ENCODE assay signal across 21 cellular contexts in genomic region chr10:51729822-51730530, GRCh38. TPM values are rescaled to one million over a fixed set of nuclear protein-coding genes. Genes with fewer than 3 reads are reported as not detected.
DNase-seq lines count a peak whose midpoint lies in the region; ATAC-seq and TF ChIP-seq lines count a peak whose summit lies in the region.
"Had no signal": no experiment of that assay in that cellular context is flagged by ENCODE, and none has a peak within 500 bp of the region (broad histone marks: within the 10 kb centered on the region; RNA-seq: fewer than 3 reads in every experiment).

No MANE protein-coding gene starts in this region.

- intact Hi-C loops in left colon (cut with DNase I, micrococcal nuclease), result no loop called here

- H3K4me1 Mint-ChIP-seq in progenitor cell of endocrine pancreas (ENCODE audit: low read depth), result peaks cover 18% of the 10 kb centered on the region
- H3K4me1 Mint-ChIP-seq: CD4-positive, CD25-positive, alpha-beta regulatory T cell had no signal

- no peaks in the 10 kb centered on the region for H3K36me3 Mint-ChIP-seq in progenitor cell of endocrine pancreas (ENCODE audit: insufficient read depth)
- H3K36me3 Mint-ChIP-seq: CD4-positive, CD25-positive, alpha-beta regulatory T cell had no signal

- no peaks in the 10 kb centered on the region for H3K27me3 ChIP-seq in BE2C

- TF ChIP-seq CTCF in progenitor cell of endocrine pancreas (IDR thresholded peaks at IDR 0.05; ENCODE audit: unreplicated experiment), result no peak
- no peak for TF ChIP-seq CTCF in BE2C (IDR thresholded peaks at IDR 0.05; ENCODE audit: low read depth, low read length)

- H3K4me3 ChIP-seq in BE2C (ENCODE audit: low read depth, low read length), result no peak overlapping the region
- H3K4me3 ChIP-seq: A549, PC-9, SK-N-MC had no signal

- H3K9me3 Mint-ChIP-seq in progenitor cell of endocrine pancreas (ENCODE audit: low read depth), result no peaks in the 10 kb centered on the region
- H3K9me3 Mint-ChIP-seq: CD4-positive, CD25-positive, alpha-beta regulatory T cell had no signal

- H3K9me3 ChIP-seq in BE2C, result no peaks in the 10 kb centered on the region
- H3K9me3 ChIP-seq: A549 had no signal

- H3K4me3 Mint-ChIP-seq in progenitor cell of endocrine pancreas (ENCODE audit: low read depth), result peak overlapping the region; percentile 12
- H3K4me3 Mint-ChIP-seq: CD4-positive, CD25-positive, alpha-beta regulatory T cell had no signal

- H3K4me1 ChIP-seq in BE2C, result no peaks in the 10 kb centered on the region
- H3K4me1 ChIP-seq: A549 had no signal

- H3K36me3 ChIP-seq in BE2C, result no peaks in the 10 kb centered on the region

- H3K27ac Mint-ChIP-seq in progenitor cell of endocrine pancreas, result peak overlapping the region; percentile 12
- H3K27ac Mint-ChIP-seq: CD4-positive, CD25-positive, alpha-beta regulatory T cell had no signal

- peak; percentile 49 for DNase-seq in DMS53 (lab: John Stamatoyannopoulos, UW)
- peak; percentile 43 for DNase-seq in LoVo (ENCODE audit: low spot score)
- no peak for DNase-seq in left colon
- no peak for DNase-seq in progenitor cell of endocrine pancreas (ENCODE audit: low spot score, unreplicated experiment)
- DNase-seq in BE2C, result no peak
- DNase-seq in SKM-1 (lab: John Stamatoyannopoulos, UW; ENCODE audit: unreplicated experiment), result no peak
- DNase-seq: CD4-positive, CD25-positive, alpha-beta regulatory T cell; COR-L47; DMS 273 treated with DMSO at 0.1 percent for 48 hours; H7; IMR-90; NCI-H1694 treated with DMSO at 0.1 percent for 48 hours; NCI-H2081 treated with DMSO at 0.1 percent for 48 hours; NCI-H748 treated with DMSO at 0.1 percent for 48 hours; PC-9; RPMI8226; SHP77 had no signal

- no peaks in the 10 kb centered on the region for H3K27me3 Mint-ChIP-seq in progenitor cell of endocrine pancreas

- ATAC-seq in left colon (peak; percentile 55), HG02759 (IDR thresholded peaks at IDR 0.05; ENCODE audit: unreplicated experiment) (no peak), HG02884 (IDR thresholded peaks at IDR 0.05; ENCODE audit: unreplicated experiment) (no peak)
- ATAC-seq: A549 had no signal

RNA-seq across cellular contexts. Expression of gene CSTF2T, which starts 30.6 kb away (rescaled TPM):
- total RNA-seq in left colon, result 10 to 100 TPM; 14.5 to 14.8 TPM
- 26.7 and 28.7 TPM in 2 replicates for total RNA-seq in progenitor cell of endocrine pancreas
- polyA plus RNA-seq in BE2C (2012; ENCODE audit: insufficient read depth, insufficient read length, low read depth), result 32.3 TPM

Comparison
In these comparisons a context has a peak if more than half of its experiments do, and no peak if none do; other contexts are left out.
1. DNase-seq: peak in DMS53 (single experiment) and LoVo (single experiment); none in left colon (0 of 2), progenitor cell of endocrine pancreas (single experiment), BE2C (single experiment) and SKM-1 (single experiment).